In genomic region chr12:15407025-15407424, GRCh38 we compare ENCODE assay signal across 31 cellular contexts.
"Had no signal": no experiment of that assay in that cellular context is flagged by ENCODE, and none has a peak within 500 bp of the region (broad histone marks: within the 10 kb centered on the region; RNA-seq: fewer than 3 reads in every experiment).

No MANE protein-coding gene starts in this region.

- H3K4me1 Mint-ChIP-seq: naive thymus-derived CD4-positive, alpha-beta T cell; natural killer cell; nephron progenitor cell; neural crest cell; stimulated activated memory B cell treated with anti-CD40 and anti-IgM and Interleukin-4, amounts not matched to agents 10 μg/mL and 1 μg/mL and 100 μg/mL, for 72 hours; stimulated activated naive CD8-positive, alpha-beta T cell treated with anti-CD3 and anti-CD28 coated beads, Interleukin-15, amount 100 ng/mL, for 72 hours had no signal

- ATAC-seq: naive thymus-derived CD4-positive, alpha-beta T cell; natural killer cell; pancreas; right cardiac atrium; sciatic nerve; stimulated activated memory B cell treated with anti-CD40 and anti-IgM and Interleukin-4, amounts not matched to agents 10 μg/mL and 1 μg/mL and 100 μg/mL, for 72 hours; stimulated activated naive CD8-positive, alpha-beta T cell treated with anti-CD3 and anti-CD28 coated beads, Interleukin-15, amount 100 ng/mL, for 72 hours; stimulated activated naive CD8-positive, alpha-beta T cell treated with anti-CD3 and anti-CD28 coated beads, Interleukin-15, Interleukin-2, amounts not matched to agents 100 U/mL and 50 U/mL, for 24 hours; upper lobe of right lung had no signal

- H3K9me3 Mint-ChIP-seq: nephron progenitor cell; neural crest cell; stimulated activated memory B cell treated with anti-CD40 and anti-IgM and Interleukin-4, amounts not matched to agents 10 μg/mL and 1 μg/mL and 100 μg/mL, for 72 hours; stimulated activated naive CD8-positive, alpha-beta T cell treated with anti-CD3 and anti-CD28 coated beads, Interleukin-15, amount 100 ng/mL, for 72 hours had no signal

- H3K36me3 Mint-ChIP-seq: naive thymus-derived CD4-positive, alpha-beta T cell; natural killer cell; stimulated activated memory B cell treated with anti-CD40 and anti-IgM and Interleukin-4, amounts not matched to agents 10 μg/mL and 1 μg/mL and 100 μg/mL, for 72 hours had no signal

- H3K27me3 ChIP-seq: neutrophil, pancreas, suprapubic skin, testis, tibial artery, transverse colon, upper lobe of right lung, vagina had no signal

- H3K4me3 Mint-ChIP-seq: naive thymus-derived CD4-positive, alpha-beta T cell; natural killer cell; nephron progenitor cell; neural crest cell; stimulated activated memory B cell treated with anti-CD40 and anti-IgM and Interleukin-4, amounts not matched to agents 10 μg/mL and 1 μg/mL and 100 μg/mL, for 72 hours; stimulated activated naive CD8-positive, alpha-beta T cell treated with anti-CD3 and anti-CD28 coated beads, Interleukin-15, amount 100 ng/mL, for 72 hours; type B pancreatic cell had no signal

- FAIRE-seq: pancreas had no signal

- H3K36me3 ChIP-seq: neutrophil, pancreas, prostate gland, spleen, suprapubic skin, tibial artery, transverse colon, upper lobe of right lung, vagina had no signal

- H3K9me3 ChIP-seq: neutrophil, pancreas, prostate gland, spleen, suprapubic skin, testis, tibial artery, transverse colon, upper lobe of right lung, vagina had no signal

- H3K27ac Mint-ChIP-seq: naive thymus-derived CD4-positive, alpha-beta T cell; natural killer cell; nephron progenitor cell; stimulated activated memory B cell treated with anti-CD40 and anti-IgM and Interleukin-4, amounts not matched to agents 10 μg/mL and 1 μg/mL and 100 μg/mL, for 72 hours; stimulated activated naive CD8-positive, alpha-beta T cell treated with anti-CD3 and anti-CD28 coated beads, Interleukin-15, amount 100 ng/mL, for 72 hours; type B pancreatic cell had no signal

- DNase-seq: naive thymus-derived CD4-positive, alpha-beta T cell; natural killer cell; nephron progenitor cell; nucleus accumbens; pancreas; retina; right cardiac atrium; spleen; stimulated activated CD4-positive, alpha-beta T cell treated with anti-CD3 and anti-CD28 coated beads, Interleukin-12 subunit alpha, Interleukin-12 subunit beta, amount 100 ng/mL, for 4 hours; stimulated activated CD4-positive, alpha-beta T cell treated with anti-CD3 and anti-CD28 coated beads, Interleukin-1b, Interleukin-23, amount 100 ng/mL, for 48 hours; stimulated activated CD4-positive, alpha-beta T cell treated with anti-CD3 and anti-CD28 coated beads, Interleukin-4, amount 100 ng/mL, for 1 hour; stimulated activated CD4-positive, alpha-beta T cell treated with anti-CD3 and anti-CD28 coated beads, Interleukin-4, amount 100 ng/mL, for 4 hours; stimulated activated CD8-positive, alpha-beta memory T cell treated with anti-CD3 and anti-CD28 coated beads, Interleukin-4, amount 100 ng/mL, for 48 hours; stimulated activated naive CD4-positive, alpha-beta T cell; stimulated activated naive CD8-positive, alpha-beta T cell treated with anti-CD3 and anti-CD28 coated beads, Interleukin-15, amount 100 ng/mL, for 72 hours; stimulated activated naive CD8-positive, alpha-beta T cell treated with anti-CD3 and anti-CD28 coated beads, Interleukin-15, Interleukin-2, amounts not matched to agents 100 U/mL and 50 U/mL, for 24 hours; substantia nigra; testis; tibial artery; transverse colon; upper lobe of right lung had no signal

- H3K27ac ChIP-seq: neutrophil, pancreas, prostate gland, skin epidermis, spleen, suprapubic skin, testis, tibial artery, transverse colon, upper lobe of right lung, vagina had no signal

- H3K4me2 ChIP-seq: smooth muscle cell had no signal

- H3K4me1 ChIP-seq: pancreas, prostate gland, spleen, suprapubic skin, testis, transverse colon, upper lobe of right lung, vagina had no signal

- H3K4me3 ChIP-seq: pancreas, prostate gland, skin epidermis, smooth muscle cell, spleen, suprapubic skin, testis, tibial artery, transverse colon, upper lobe of right lung, vagina had no signal
